ENCODE assay signal across 24 cellular contexts in genomic region chr3:178140491-178140890, GRCh38.
DNase-seq lines count a peak whose midpoint lies in the region; ATAC-seq and TF ChIP-seq lines count a peak whose summit lies in the region.
"Had no signal": no experiment of that assay in that cellular context is flagged by ENCODE, and none has a peak within 500 bp of the region (broad histone marks: within the 10 kb centered on the region; RNA-seq: fewer than 3 reads in every experiment).

No MANE protein-coding gene starts in this region.

- no peaks in the 10 kb centered on the region for H3K27me3 Mint-ChIP-seq in endodermal cell (ENCODE audit: insufficient read depth)
- H3K27me3 Mint-ChIP-seq: brain had no signal

- H3K9me3 ChIP-seq in GM23248 (ENCODE audit: low read depth) = no peaks in the 10 kb centered on the region
- no peaks in the 10 kb centered on the region for H3K9me3 ChIP-seq in SJSA1 (replicated peaks)
- no peaks in the 10 kb centered on the region for H3K9me3 ChIP-seq in fibroblast of lung (ENCODE audit: control insufficient read depth, insufficient read depth, low read depth, low read length)
- no peaks in the 10 kb centered on the region for H3K9me3 ChIP-seq in endodermal cell (ENCODE audit: control insufficient read depth, low read length)
- H3K9me3 ChIP-seq: esophagus squamous epithelium, ovary, spleen, transverse colon had no signal

- H3K27me3 ChIP-seq in GM23248 (replicated peaks; ENCODE audit: insufficient read depth) = no peaks in the 10 kb centered on the region
- no peaks in the 10 kb centered on the region for H3K27me3 ChIP-seq in SJSA1 (replicated peaks)
- no peaks in the 10 kb centered on the region for H3K27me3 ChIP-seq in fibroblast of lung (ENCODE audit: control insufficient read depth, insufficient read depth, low read length)
- H3K27me3 ChIP-seq in endodermal cell (ENCODE audit: control insufficient read depth, insufficient read depth, low read length, poor library complexity, severe bottlenecking) = no peaks in the 10 kb centered on the region
- H3K27me3 ChIP-seq: dorsolateral prefrontal cortex, esophagus squamous epithelium, ovary, spleen, transverse colon had no signal

- no peaks in the 10 kb centered on the region for H3K9me3 Mint-ChIP-seq in endodermal cell
- H3K9me3 Mint-ChIP-seq: brain had no signal

- in situ Hi-C loops in GM23248 (cut with MboI) = no loop called here

- H3K4me3 Mint-ChIP-seq in endodermal cell = no peak overlapping the region
- H3K4me3 Mint-ChIP-seq: brain; CD14-positive monocyte; IgD-negative memory B cell; stimulated activated memory B cell treated with anti-CD40 and anti-IgM and Interleukin-4, amounts not matched to agents 10 μg/mL and 1 μg/mL and 100 μg/mL, for 72 hours had no signal

- H3K79me2 ChIP-seq in GM23248 (ENCODE audit: insufficient read depth) (no peaks in the 10 kb centered on the region), fibroblast of lung (ENCODE audit: control insufficient read depth, insufficient read depth, low read length) (no peaks in the 10 kb centered on the region)

- H3F3A ChIP-seq in GM23248 (ENCODE audit: insufficient read depth) = peaks cover 4% of the 10 kb centered on the region; the same call in 1 of the 2 replicates

- H3K27ac ChIP-seq in GM23248 (no peak overlapping the region), SJSA1 (peak overlapping the region; percentile 41), fibroblast of lung (ENCODE audit: insufficient read depth, low read length) (no peak overlapping the region), endodermal cell (ENCODE audit: low read depth, low read length) (no peak overlapping the region)
- H3K27ac ChIP-seq: dorsolateral prefrontal cortex, esophagus squamous epithelium, ovary, spleen had no signal

- 92% methylated on average over 2 of the region's 2 CpGs for WGBS in GM23248 (ENCODE audit: low coverage in 1 of 2, low lambda C conversion rate in 2 of 2, missing lambda C conversion rate in 2 of 2), 2 experiments
- no CpG with 5 or more reads among the region's 2 CpGs for WGBS in endodermal cell (ENCODE audit: insufficient coverage in 1 of 2, insufficient read length in 1 of 2), 2 experiments

- H3K4me2 ChIP-seq in GM23248 (ENCODE audit: unreplicated experiment) (no peak overlapping the region), fibroblast of lung (ENCODE audit: extremely low read depth, insufficient read depth, low read length) (no peak overlapping the region)

- H3K36me3 ChIP-seq in GM23248 (ENCODE audit: low read depth) = no peaks in the 10 kb centered on the region
- H3K36me3 ChIP-seq in SJSA1 = no peaks in the 10 kb centered on the region
- no peaks in the 10 kb centered on the region for H3K36me3 ChIP-seq in fibroblast of lung (ENCODE audit: control insufficient read depth, insufficient read depth, low read length)
- H3K36me3 ChIP-seq in endodermal cell (ENCODE audit: control insufficient read depth, insufficient read depth, low read length) = no peaks in the 10 kb centered on the region
- H3K36me3 ChIP-seq: esophagus squamous epithelium, ovary, spleen, transverse colon had no signal

- no peaks in the 10 kb centered on the region for H3K4me1 ChIP-seq in GM23248 (ENCODE audit: insufficient read depth)
- H3K4me1 ChIP-seq in SJSA1 (replicated peaks) = 0 out of 2 replicates have a peak, but pooled peaks cover 3% of the 10 kb centered on the region
- no peaks in the 10 kb centered on the region for H3K4me1 ChIP-seq in fibroblast of lung (ENCODE audit: control insufficient read depth, extremely low read depth, insufficient read depth, low read length)
- H3K4me1 ChIP-seq in endodermal cell (ENCODE audit: control insufficient read depth, insufficient read depth, low read length) = no peaks in the 10 kb centered on the region
- H3K4me1 ChIP-seq: esophagus squamous epithelium, spleen, transverse colon had no signal

- no peak overlapping the region for H3K4me3 ChIP-seq in GM23248
- H3K4me3 ChIP-seq in SJSA1 = no peak overlapping the region
- no peak overlapping the region for H3K4me3 ChIP-seq in fibroblast of lung (replicated peaks in 1 of 4; ENCODE audit: control extremely low read depth in 1 of 4, insufficient read depth in 1 of 4, low read depth in 3 of 4, low read length in 4 of 4)
- no peak overlapping the region for H3K4me3 ChIP-seq in skeletal muscle cell (ENCODE audit: low read depth, low read length)
- H3K4me3 ChIP-seq in endodermal cell (ENCODE audit: low read length) = no peak overlapping the region
- H3K4me3 ChIP-seq: dorsolateral prefrontal cortex, esophagus squamous epithelium, ovary, spleen, transverse colon had no signal

- no peaks in the 10 kb centered on the region for H3K9me2 ChIP-seq in GM23248 (ENCODE audit: insufficient read depth)

- H3K9ac ChIP-seq in GM23248 (no peak overlapping the region), fibroblast of lung (ENCODE audit: insufficient read depth, low read length) (no peak overlapping the region), endodermal cell (ENCODE audit: extremely low read depth, low read length, poor library complexity, severe bottlenecking) (no peak overlapping the region)

- H2AFZ ChIP-seq in GM23248 (no peak overlapping the region), fibroblast of lung (ENCODE audit: low read length) (no peak overlapping the region)

- no peak for TF ChIP-seq CTCF in fibroblast of lung (conservative IDR thresholded peaks at IDR 0.05 in 1 of 2, IDR thresholded peaks at IDR 0.05 in 1 of 2; ENCODE audit: low read depth in 1 of 2, low read length in 2 of 2)
- no peak for TF ChIP-seq CTCF in endodermal cell (conservative IDR thresholded peaks at IDR 0.05)

- ATAC-seq in HG02588 (IDR thresholded peaks at IDR 0.05; ENCODE audit: unreplicated experiment) (no peak), HG03108 (IDR thresholded peaks at IDR 0.05; ENCODE audit: unreplicated experiment) (no peak)
- ATAC-seq: left cardiac atrium; stimulated activated memory B cell treated with anti-CD40 and anti-IgM and Interleukin-4, amounts not matched to agents 10 μg/mL and 1 μg/mL and 100 μg/mL, for 72 hours had no signal

- DNase-seq in GM23248 (peak; percentile 6), SJSA1 (ENCODE audit: low read depth in 1 of 2, low spot score in 2 of 2) (peak in 1 of 2 experiments; percentile 44), fibroblast of lung (ENCODE audit: low read depth in 2 of 2) (peak; percentile 28 to 33), skeletal muscle cell (ENCODE audit: low read depth) (peak; percentile 35), endodermal cell (no peak), Ammon's horn (ENCODE audit: low spot score) (no peak)
- DNase-seq: activated CD4-positive, alpha-beta T cell treated with anti-CD3 and anti-CD28 coated beads for 1 hour; activated CD8-positive, alpha-beta memory T cell treated with anti-CD3 and anti-CD28 coated beads, Interleukin-2, amount 50 U/mL, for 48 hours; activated naive CD4-positive, alpha-beta T cell treated with Interleukin-2 at 50 U/mL for 16 hours; DMS79 treated with DMSO at 0.1 percent for 48 hours; dorsolateral prefrontal cortex; esophagus squamous epithelium; left cardiac atrium; NCI-H1048; ovary; SHP77 treated with DMSO at 0.1 percent for 48 hours; spleen; transverse colon had no signal

- no peaks in the 10 kb centered on the region for H4K20me1 ChIP-seq in GM23248 (ENCODE audit: insufficient read depth)
- H4K20me1 ChIP-seq in fibroblast of lung (ENCODE audit: control insufficient read depth, extremely low read depth, insufficient read depth, low read length) = no peaks in the 10 kb centered on the region

- no peak overlapping the region for H3K27ac Mint-ChIP-seq in endodermal cell
- H3K27ac Mint-ChIP-seq: IgD-negative memory B cell; stimulated activated memory B cell treated with anti-CD40 and anti-IgM and Interleukin-4, amounts not matched to agents 10 μg/mL and 1 μg/mL and 100 μg/mL, for 72 hours had no signal

- H3K36me3 Mint-ChIP-seq in endodermal cell (ENCODE audit: low read depth) = no peaks in the 10 kb centered on the region
- H3K36me3 Mint-ChIP-seq: brain; CD14-positive monocyte; IgD-negative memory B cell; stimulated activated memory B cell treated with anti-CD40 and anti-IgM and Interleukin-4, amounts not matched to agents 10 μg/mL and 1 μg/mL and 100 μg/mL, for 72 hours had no signal

- H3K4me1 Mint-ChIP-seq in endodermal cell = no peaks in the 10 kb centered on the region
- H3K4me1 Mint-ChIP-seq: CD14-positive monocyte; stimulated activated memory B cell treated with anti-CD40 and anti-IgM and Interleukin-4, amounts not matched to agents 10 μg/mL and 1 μg/mL and 100 μg/mL, for 72 hours had no signal

Comparison
In these comparisons a context has a peak if more than half of its experiments do, and no peak if none do; other contexts are left out.
1. DNase-seq: peak in GM23248 (single experiment), fibroblast of lung (2 of 2) and skeletal muscle cell (single experiment); none in endodermal cell (single experiment) and Ammon's horn (single experiment).